ENCODE assay signal across 8 cellular contexts in the genomic region with DNA sequence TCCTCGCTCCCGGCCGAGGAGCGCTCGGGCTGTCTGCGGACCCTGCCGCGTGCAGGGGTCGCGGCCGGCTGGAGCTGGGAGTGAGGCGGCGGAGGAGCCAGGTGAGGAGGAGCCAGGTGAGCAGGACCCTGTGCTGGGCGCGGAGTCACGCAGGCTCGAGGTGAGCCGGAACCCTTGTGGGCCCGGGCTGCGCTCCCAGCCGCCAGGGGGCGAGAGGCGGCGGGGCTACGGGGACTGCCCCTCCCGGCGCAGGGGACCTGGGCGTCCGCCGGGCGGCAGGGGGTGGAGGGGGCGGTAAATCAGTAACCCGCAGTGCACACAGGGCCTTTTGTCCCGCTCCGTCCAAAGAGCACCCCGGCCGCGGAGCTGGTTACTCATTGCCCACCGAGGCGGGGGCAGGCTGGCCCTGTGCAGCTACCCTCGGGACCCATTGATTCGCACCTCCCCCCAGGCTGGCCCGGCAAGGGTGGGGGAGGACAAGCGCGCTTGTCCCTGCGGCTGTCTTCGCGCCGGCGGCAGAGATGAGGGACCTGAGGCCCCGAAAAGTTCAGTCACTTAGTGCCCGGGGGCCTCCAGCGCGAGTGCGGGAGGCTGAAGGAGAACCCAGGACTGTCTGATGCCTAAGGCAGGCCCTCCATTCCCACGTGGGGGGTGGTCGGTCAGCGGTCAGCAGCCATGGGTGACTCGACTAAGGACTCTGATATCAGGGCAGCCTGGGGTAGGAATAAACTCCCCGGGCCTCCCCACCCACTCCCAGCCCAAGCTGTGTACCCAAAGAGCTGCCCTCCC. TPM values are rescaled to one million over a fixed set of nuclear protein-coding genes. Genes with fewer than 3 reads are reported as not detected.
DNase-seq lines count a peak whose midpoint lies in the region; ATAC-seq and TF ChIP-seq lines count a peak whose summit lies in the region.

No MANE protein-coding gene starts in this region.

- H3K36me3 Mint-ChIP-seq in activated naive CD8-positive, alpha-beta T cell, result no peaks in the 10 kb centered on the region

- TF ChIP-seq CTCF in AG04450 (IDR thresholded peaks at IDR 0.05; ENCODE audit: low read depth, low read length), result peak; percentile 45

- H3K36me3 ChIP-seq in SJSA1, result no peaks in the 10 kb centered on the region

- CTCF ChIA-PET in AG04450 (lab: Charles Lee), result interaction anchor here (0.6 to 6.4 kb wide), 10 partner anchors 11 to 426 kb away, joined by 3 to 81 read pairs (median 4); no protein-coding TSS in a partner anchor

- H3K9me3 ChIP-seq in AG04450 (ENCODE audit: control insufficient read depth, insufficient read depth, low read length) (no peaks in the 10 kb centered on the region), SJSA1 (replicated peaks) (no peaks in the 10 kb centered on the region), iPS-18c (ENCODE audit: control insufficient read depth, insufficient read depth, low read length) (no peaks in the 10 kb centered on the region)

- H3K27ac ChIP-seq in AG04450 (ENCODE audit: low read depth, low read length) (no peak overlapping the region), SJSA1 (no peak overlapping the region)

- DNase-seq in AG04450 (ENCODE audit: low read depth, low spot score) (no peak), SJSA1 (ENCODE audit: low read depth in 1 of 2, low spot score in 2 of 2) (peak; percentile 68 to 80), NCI-H2171 (lab: John Stamatoyannopoulos, UW) (no peak)
- DNase-seq in stimulated activated CD4-positive, alpha-beta T cell treated with anti-CD3 and anti-CD28 coated beads, Interleukin-1b, Interleukin-23, amount 100 ng/mL, for 1 hour (ENCODE audit: low read depth in 2 of 2), result peak; percentile 19 to 27

- peak overlapping the region; percentile 56 for H3K4me3 ChIP-seq in AG04450 (ENCODE audit: low read depth, low read length)
- H3K4me3 ChIP-seq in SJSA1, result peak overlapping the region; percentile 38
- H3K4me3 ChIP-seq in iPS-18c (ENCODE audit: insufficient read depth, low read depth, low read length), result peak overlapping the region; percentile 72

- no peaks in the 10 kb centered on the region for H3K9me3 Mint-ChIP-seq in activated naive CD8-positive, alpha-beta T cell (ENCODE audit: low read depth)

- peaks cover 5% of the 10 kb centered on the region for H3K27me3 Mint-ChIP-seq in activated naive CD8-positive, alpha-beta T cell

- H3K27me3 ChIP-seq in AG04450 (ENCODE audit: control insufficient read depth, insufficient read depth, low read length) (peaks cover 15% of the 10 kb centered on the region), SJSA1 (replicated peaks) (peaks cover 10% of the 10 kb centered on the region; the same call in 1 of the 2 replicates)

- H3K4me1 ChIP-seq in SJSA1 (replicated peaks), result peaks cover 7% of the 10 kb centered on the region

- peak; percentile 72 for ATAC-seq in GM18907 (IDR thresholded peaks at IDR 0.05; ENCODE audit: unreplicated experiment)
- peak; percentile 70 for ATAC-seq in HG03196 (IDR thresholded peaks at IDR 0.05; ENCODE audit: unreplicated experiment)

- POLR2A ChIA-PET in AG04450 (lab: Yijun Ruan, JAX), result interaction anchor here (0.7 to 1.0 kb wide), 2 partner anchors 11 to 81 kb away, joined by 3 to 5 read pairs; no protein-coding TSS in a partner anchor

- H3K27ac Mint-ChIP-seq in activated naive CD8-positive, alpha-beta T cell, result no peak overlapping the region

- peak overlapping the region; percentile 20 for H3K4me3 Mint-ChIP-seq in activated naive CD8-positive, alpha-beta T cell

- peaks cover 10% of the 10 kb centered on the region for H3K4me1 Mint-ChIP-seq in activated naive CD8-positive, alpha-beta T cell (ENCODE audit: low read depth)

RNA-seq across cellular contexts. Expression of gene FGFR4, which starts 0.4 kb away (rescaled TPM):
- polyA plus RNA-seq in AG04450 (2011; rRNA removed), result 5.8 and 6.8 TPM in 2 replicates
- polyA minus RNA-seq in AG04450 (2011; rRNA and poly(A)+ RNA removed), result 5.3 and 7.0 TPM in 2 replicates
- total RNA-seq in SJSA1 (2014; rRNA removed; shearing (Covaris generic)), result 1.3 and 4.1 TPM in 2 replicates

RNA-seq across cellular contexts. Expression of gene NSD1, which starts 46.5 kb away (rescaled TPM):
- 25.6 and 33.4 TPM in 2 replicates for polyA plus RNA-seq in AG04450 (2011; rRNA removed)
- 54.4 and 64.6 TPM in 2 replicates for polyA minus RNA-seq in AG04450 (2011; rRNA and poly(A)+ RNA removed)
- 41.4 and 47.7 TPM in 2 replicates for total RNA-seq in SJSA1 (2014; rRNA removed; shearing (Covaris generic))

Comparison
In these comparisons a context has a peak if more than half of its experiments do, and no peak if none do; other contexts are left out.
1. DNase-seq: peak in SJSA1 (2 of 2) and stimulated activated CD4-positive, alpha-beta T cell treated with anti-CD3 and anti-CD28 coated beads, Interleukin-1b, Interleukin-23, amount 100 ng/mL, for 1 hour (2 of 2); none in AG04450 (single experiment) and NCI-H2171 (single experiment).
2. Peak in every context shown above with its lines, with median percentiles within 50 percentile points of each other: H3K4me3 ChIP-seq.